In the genomic region with DNA sequence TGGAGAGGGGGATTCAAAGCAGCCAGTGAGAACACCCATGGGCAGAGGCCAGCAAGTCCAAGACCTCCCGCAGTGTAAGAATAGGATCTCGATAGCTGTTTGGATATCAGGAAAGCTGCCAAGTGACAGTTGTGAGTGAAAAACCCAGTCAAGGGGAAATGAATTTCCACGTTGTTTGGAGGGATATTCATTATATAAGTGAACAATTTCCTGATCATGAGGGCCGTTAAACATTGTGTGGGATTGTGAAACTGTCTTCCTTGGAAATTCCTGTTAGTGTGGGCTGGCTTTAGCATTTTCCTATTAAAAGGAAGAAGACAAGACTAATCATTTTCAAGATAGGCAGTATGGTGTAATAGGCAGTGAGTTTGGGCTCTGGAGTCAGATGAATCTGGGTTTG, we compare ENCODE assay signal across 34 cellular contexts. TPM values are rescaled to one million over a fixed set of nuclear protein-coding genes. Genes with fewer than 3 reads are reported as not detected.
A peak's percentile ranks its signal among the peaks of the same experiment; 100 is the strongest.
DNase-seq lines count a peak whose midpoint lies in the region; ATAC-seq, FAIRE-seq and TF ChIP-seq lines count a peak whose summit lies in the region.
"Had no signal": no experiment of that assay in that cellular context is flagged by ENCODE, and none has a peak within 500 bp of the region (broad histone marks: within the 10 kb centered on the region; RNA-seq: fewer than 3 reads in every experiment).

No MANE protein-coding gene starts in this region.

- FAIRE-seq in RCC 7860 (lab: Jason Lieb, UNC), result peak; percentile 99
- FAIRE-seq: islet of Langerhans had no signal

- DNase-seq in Caki2 (ENCODE audit: low read depth) (peak; percentile 66), RCC 7860 (ENCODE audit: low spot score) (peak; percentile 96), glomerular visceral epithelial cell (ENCODE audit: extremely low spot score) (peak; percentile 88), renal cortical epithelial cell (ENCODE audit: low read depth) (peak; percentile 95), GM23248 (no peak), glutamatergic neuron (no peak)
- DNase-seq: activated CD4-positive, alpha-beta memory T cell treated with anti-CD3 and anti-CD28 coated beads for 36 hours; activated CD8-positive, alpha-beta memory T cell treated with anti-CD3 and anti-CD28 coated beads, Interleukin-2, amount 50 U/mL, for 48 hours; activated naive CD4-positive, alpha-beta T cell treated with anti-CD3 and anti-CD28 coated beads, Interleukin-2, amount 10 ng/mL, durations not matched to agents 7 days and 5 days; amniotic stem cell; cerebellar nuclear complex; MG63; midbrain; naive thymus-derived CD4-positive, alpha-beta T cell; NCI-H2081; NCI-H345; nucleus accumbens; SHP77; sigmoid colon; stimulated activated CD4-positive, alpha-beta T cell treated with anti-CD3 and anti-CD28 coated beads, Interleukin-4, amount 100 ng/mL, for 24 hours; transverse colon had no signal

- no peaks in the 10 kb centered on the region for H3K27me3 ChIP-seq in GM23248 (replicated peaks; ENCODE audit: insufficient read depth)
- H3K27me3 ChIP-seq: MG63, sigmoid colon, transverse colon had no signal

- H3K9ac ChIP-seq in GM23248, result no peak overlapping the region
- H3K9ac ChIP-seq: KMS-11 had no signal

- no peaks in the 10 kb centered on the region for H3F3A ChIP-seq in GM23248 (ENCODE audit: insufficient read depth)

- in situ Hi-C loops in Caki2 (cut with HindIII; ENCODE audit: low pct_unique_long_range_greater_than_20kb, low sequenced_read_pairs) (no loop called here), GM23248 (cut with MboI) (no loop called here)

- H2AFZ ChIP-seq in GM23248, result no peak overlapping the region

- H3K27ac ChIP-seq in GM23248, result no peak overlapping the region
- H3K27ac ChIP-seq: HL-60, KMS-11, prostate gland, sigmoid colon, transverse colon had no signal

- ATAC-seq in HG03135 (IDR thresholded peaks at IDR 0.05; ENCODE audit: unreplicated experiment), result no peak
- ATAC-seq: activated CD4-positive, CD25-positive, alpha-beta regulatory T cell treated with anti-CD3 and anti-CD28 coated beads, Interleukin-2, amount 50 U/mL, for 24 hours; naive thymus-derived CD4-positive, alpha-beta T cell; Panc1 had no signal

- no peak overlapping the region for H3K27ac Mint-ChIP-seq in glutamatergic neuron (ENCODE audit: unreplicated experiment)
- H3K27ac Mint-ChIP-seq: activated CD4-positive, alpha-beta memory T cell treated with anti-CD3 and anti-CD28 coated beads for 36 hours; activated naive CD4-positive, alpha-beta T cell treated with anti-CD3 and anti-CD28 coated beads, Interleukin-2, amount 10 ng/mL, durations not matched to agents 7 days and 5 days; activated T-helper 1 cell treated with anti-CD3 and anti-CD28 coated beads, Interleukin-12 subunit alpha, Interleukin-12 subunit beta, Interleukin-2, Interleukin-4 antibody, amounts not matched to agents 30 ng/mL and 10 ng/mL and 1 ng/mL, durations not matched to agents 14 hours and 24 hours and 36 hours; CD14-positive monocyte; naive thymus-derived CD4-positive, alpha-beta T cell had no signal

- H3K4me2 ChIP-seq in GM23248 (ENCODE audit: unreplicated experiment), result no peak overlapping the region
- H3K4me2 ChIP-seq: KMS-11 had no signal

- peaks cover 2% of the 10 kb centered on the region for H3K9me3 Mint-ChIP-seq in glutamatergic neuron (ENCODE audit: unreplicated experiment)
- H3K9me3 Mint-ChIP-seq: activated CD4-positive, alpha-beta memory T cell treated with anti-CD3 and anti-CD28 coated beads for 36 hours; activated naive CD4-positive, alpha-beta T cell treated with anti-CD3 and anti-CD28 coated beads, Interleukin-2, amount 10 ng/mL, durations not matched to agents 7 days and 5 days; activated T-helper 1 cell treated with anti-CD3 and anti-CD28 coated beads, Interleukin-12 subunit alpha, Interleukin-12 subunit beta, Interleukin-2, Interleukin-4 antibody, amounts not matched to agents 30 ng/mL and 10 ng/mL and 1 ng/mL, durations not matched to agents 14 hours and 24 hours and 36 hours; brain; CD14-positive monocyte; naive thymus-derived CD4-positive, alpha-beta T cell had no signal

- H4K20me1 ChIP-seq in GM23248 (ENCODE audit: insufficient read depth), result no peaks in the 10 kb centered on the region

- WGBS in GM23248 (ENCODE audit: low coverage in 1 of 2, low lambda C conversion rate in 2 of 2, missing lambda C conversion rate in 2 of 2), 2 experiments, result 29 to 35% methylated on average over 4 of the region's 4 CpGs

- H3K4me3 ChIP-seq in GM23248, result no peak overlapping the region
- H3K4me3 ChIP-seq: HAP-1, MG63, prostate gland, sigmoid colon, transverse colon had no signal

- H3K36me3 Mint-ChIP-seq in glutamatergic neuron (ENCODE audit: unreplicated experiment), result no peaks in the 10 kb centered on the region
- H3K36me3 Mint-ChIP-seq: activated CD4-positive, alpha-beta memory T cell treated with anti-CD3 and anti-CD28 coated beads for 36 hours; activated naive CD4-positive, alpha-beta T cell treated with anti-CD3 and anti-CD28 coated beads, Interleukin-2, amount 10 ng/mL, durations not matched to agents 7 days and 5 days; brain; CD14-positive monocyte; naive thymus-derived CD4-positive, alpha-beta T cell had no signal

- H3K4me3 Mint-ChIP-seq in glutamatergic neuron (ENCODE audit: unreplicated experiment), result no peak overlapping the region
- H3K4me3 Mint-ChIP-seq: activated CD4-positive, alpha-beta memory T cell treated with anti-CD3 and anti-CD28 coated beads for 36 hours; activated naive CD4-positive, alpha-beta T cell treated with anti-CD3 and anti-CD28 coated beads, Interleukin-2, amount 10 ng/mL, durations not matched to agents 7 days and 5 days; activated T-helper 1 cell treated with anti-CD3 and anti-CD28 coated beads, Interleukin-12 subunit alpha, Interleukin-12 subunit beta, Interleukin-2, Interleukin-4 antibody, amounts not matched to agents 30 ng/mL and 10 ng/mL and 1 ng/mL, durations not matched to agents 14 hours and 24 hours and 36 hours; brain; CD14-positive monocyte; naive thymus-derived CD4-positive, alpha-beta T cell had no signal

- no peaks in the 10 kb centered on the region for H3K4me1 Mint-ChIP-seq in glutamatergic neuron (ENCODE audit: low read depth, unreplicated experiment)
- H3K4me1 Mint-ChIP-seq: activated naive CD4-positive, alpha-beta T cell treated with anti-CD3 and anti-CD28 coated beads, Interleukin-2, amount 10 ng/mL, durations not matched to agents 7 days and 5 days had no signal

- no peaks in the 10 kb centered on the region for H3K27me3 Mint-ChIP-seq in glutamatergic neuron (ENCODE audit: unreplicated experiment)
- H3K27me3 Mint-ChIP-seq: activated CD4-positive, alpha-beta memory T cell treated with anti-CD3 and anti-CD28 coated beads for 36 hours; activated naive CD4-positive, alpha-beta T cell treated with anti-CD3 and anti-CD28 coated beads, Interleukin-2, amount 10 ng/mL, durations not matched to agents 7 days and 5 days; brain; naive thymus-derived CD4-positive, alpha-beta T cell had no signal

- no peaks in the 10 kb centered on the region for H3K36me3 ChIP-seq in GM23248 (ENCODE audit: low read depth)
- H3K36me3 ChIP-seq: MG63, prostate gland, sigmoid colon, transverse colon had no signal

- no peaks in the 10 kb centered on the region for H3K79me2 ChIP-seq in GM23248 (ENCODE audit: insufficient read depth)

- no peaks in the 10 kb centered on the region for H3K9me2 ChIP-seq in GM23248 (ENCODE audit: insufficient read depth)

- peaks cover 4% of the 10 kb centered on the region; the same call in 1 of the 2 replicates for H3K4me1 ChIP-seq in GM23248 (ENCODE audit: insufficient read depth)
- H3K4me1 ChIP-seq: HAP-1, prostate gland had no signal

- no peak for TF ChIP-seq CTCF in glutamatergic neuron (IDR thresholded peaks at IDR 0.05; ENCODE audit: partially characterized antibody, unreplicated experiment)

- no peaks in the 10 kb centered on the region for H3K9me3 ChIP-seq in GM23248 (ENCODE audit: low read depth)
- H3K9me3 ChIP-seq: HAP-1, MG63, prostate gland, sigmoid colon, transverse colon had no signal

RNA-seq across cellular contexts. Expression of gene CLDN2, which starts 15.0 kb away (rescaled TPM):
- total RNA-seq in Caki2 (2014; rRNA removed; shearing (Covaris generic); ENCODE audit: low replicate concordance), result 23.0 and 26.3 TPM in 2 replicates
- total RNA-seq in renal cortical epithelial cell (1.9 and 29.6 TPM in 2 replicates), glutamatergic neuron (ENCODE audit: unreplicated experiment) (not detected)
- not detected in 2 replicates for total RNA-seq in GM23248 (2014; rRNA removed; shearing (Covaris generic))
- not detected in 2 replicates for polyA plus RNA-seq in GM23248 (2016; fragmentation: Nextera tagmentation; extraction: Ambion mirVana)
- total RNA-seq: activated CD4-positive, alpha-beta memory T cell treated with anti-CD3 and anti-CD28 coated beads for 36 hours; activated T-helper 1 cell treated with anti-CD3 and anti-CD28 coated beads, Interleukin-12 subunit alpha, Interleukin-12 subunit beta, Interleukin-2, Interleukin-4 antibody, amounts not matched to agents 30 ng/mL and 10 ng/mL and 1 ng/mL, durations not matched to agents 14 hours and 24 hours and 36 hours; Daoy; naive thymus-derived CD4-positive, alpha-beta T cell; sigmoid colon; T-helper 2 cell treated with Interferon-gamma antibody and Interleukin-4, amounts not matched to agents 100 ng/mL and 5 ng/mL, for 36 hours had no signal
- polyA plus RNA-seq: CD14-positive monocyte; naive thymus-derived CD4-positive, alpha-beta T cell had no signal

RNA-seq across cellular contexts. Expression of gene RIPPLY1, which starts 32.0 kb away (rescaled TPM):
- not detected in 2 replicates for total RNA-seq in Caki2 (2014; rRNA removed; shearing (Covaris generic); ENCODE audit: low replicate concordance)
- not detected in 2 replicates for total RNA-seq in renal cortical epithelial cell
- not detected in 2 replicates for total RNA-seq in GM23248 (2014; rRNA removed; shearing (Covaris generic))
- not detected in 2 replicates for polyA plus RNA-seq in GM23248 (2016; fragmentation: Nextera tagmentation; extraction: Ambion mirVana)
- not detected for total RNA-seq in glutamatergic neuron (ENCODE audit: unreplicated experiment)
- total RNA-seq: activated CD4-positive, alpha-beta memory T cell treated with anti-CD3 and anti-CD28 coated beads for 36 hours; activated T-helper 1 cell treated with anti-CD3 and anti-CD28 coated beads, Interleukin-12 subunit alpha, Interleukin-12 subunit beta, Interleukin-2, Interleukin-4 antibody, amounts not matched to agents 30 ng/mL and 10 ng/mL and 1 ng/mL, durations not matched to agents 14 hours and 24 hours and 36 hours; Daoy; naive thymus-derived CD4-positive, alpha-beta T cell; prostate gland; sigmoid colon; T-helper 2 cell treated with Interferon-gamma antibody and Interleukin-4, amounts not matched to agents 100 ng/mL and 5 ng/mL, for 36 hours; transverse colon had no signal
- polyA plus RNA-seq: CD14-positive monocyte had no signal

Comparison
In these comparisons a context has a peak if more than half of its experiments do, and no peak if none do; other contexts are left out.
1. DNase-seq: peak in Caki2 (single experiment), RCC 7860 (single experiment), glomerular visceral epithelial cell (single experiment) and renal cortical epithelial cell (single experiment); none in GM23248 (single experiment) and glutamatergic neuron (single experiment).